Comparison of ENCODE assay signal across 8 cellular contexts in genomic region chr2:230913406-230913805, GRCh38. TPM values are rescaled to one million over a fixed set of nuclear protein-coding genes. Genes with fewer than 3 reads are reported as not detected.
DNase-seq lines count a peak whose midpoint lies in the region; ATAC-seq and TF ChIP-seq lines count a peak whose summit lies in the region.

No MANE protein-coding gene starts in this region.

- no peaks in the 10 kb centered on the region for H3K27me3 ChIP-seq in Karpas-422 (ENCODE audit: low read length)

- H3K9me2 ChIP-seq in Karpas-422 (replicated peaks; ENCODE audit: insufficient read depth, low read length), result no peaks in the 10 kb centered on the region

- TF ChIP-seq CTCF in astrocyte of the spinal cord (IDR thresholded peaks at IDR 0.05; ENCODE audit: low read depth, low read length), result peak; percentile 37

- DNase-seq in GDM1 (lab: John Stamatoyannopoulos, UW) (peak; percentile 67), Karpas-422 (peak; percentile 88), astrocyte of the spinal cord (ENCODE audit: low read depth, low spot score) (no peak), midbrain (lab: John Stamatoyannopoulos, UW) (peak; percentile 11), ureter (ENCODE audit: low spot score) (no peak), NCI-H2171 (lab: John Stamatoyannopoulos, UW) (no peak), cerebellum (ENCODE audit: low spot score) (no peak)

- no peaks in the 10 kb centered on the region for H3K36me3 ChIP-seq in Karpas-422 (ENCODE audit: insufficient read depth, low read length)

- H4K20me1 ChIP-seq in Karpas-422 (ENCODE audit: insufficient read depth, low read depth, low read length), result no peaks in the 10 kb centered on the region

- H3K4me2 ChIP-seq in Karpas-422 (ENCODE audit: low read depth, low read length, poor library complexity, severe bottlenecking), result no peak overlapping the region

- H3K27ac ChIP-seq in Karpas-422 (ENCODE audit: low read length), result no peak overlapping the region

- H3K9ac ChIP-seq in Karpas-422 (ENCODE audit: low read length), result no peak overlapping the region

- no peaks in the 10 kb centered on the region for H3K79me2 ChIP-seq in Karpas-422 (ENCODE audit: low read length)

- no peak for ATAC-seq in HG03159 (IDR thresholded peaks at IDR 0.05; ENCODE audit: unreplicated experiment)

- H2AFZ ChIP-seq in Karpas-422 (ENCODE audit: low read length), result no peak overlapping the region

- in situ Hi-C loops in astrocyte of the spinal cord (cut with HindIII; ENCODE audit: low sequenced_read_pairs), result no loop called here

- H3K4me3 ChIP-seq in Karpas-422 (ENCODE audit: low read length), result no peak overlapping the region
- H3K4me3 ChIP-seq in astrocyte of the spinal cord (ENCODE audit: low read depth, low read length), result no peak overlapping the region

- no peaks in the 10 kb centered on the region for H3K9me3 ChIP-seq in Karpas-422 (ENCODE audit: low read length)

- H3K4me1 ChIP-seq in Karpas-422 (ENCODE audit: low read length), result peaks cover 31% of the 10 kb centered on the region

RNA-seq across cellular contexts. Expression of gene GPR55, which starts 11.6 kb away (rescaled TPM):
- total RNA-seq in Karpas-422 (2014; rRNA removed; shearing (Covaris generic); ENCODE audit: low replicate concordance), result 2.9 and 9.5 TPM in 2 replicates
- total RNA-seq in ureter (0.39 TPM), cerebellum (not detected)

RNA-seq across cellular contexts. Expression of gene ITM2C, which starts 48.7 kb away (rescaled TPM):
- total RNA-seq in Karpas-422 (2014; rRNA removed; shearing (Covaris generic); ENCODE audit: low replicate concordance), result 0.19 TPM in 1 of 2 replicates, not detected in the other
- total RNA-seq in ureter (227 TPM), cerebellum (70.3 TPM)

Comparison
In these comparisons a context has a peak if more than half of its experiments do, and no peak if none do; other contexts are left out.
1. DNase-seq: peak in GDM1 (single experiment), Karpas-422 (single experiment) and midbrain (single experiment); none in astrocyte of the spinal cord (single experiment), ureter (single experiment), NCI-H2171 (single experiment) and cerebellum (single experiment).
2. RNA of gene ITM2C, which starts 48.7 kb away (total RNA-seq): 227 TPM in ureter (single experiment) and 70.3 TPM in cerebellum (single experiment); 0.19 TPM in Karpas-422; every median in the first group is over 10 times any median in the second.